Comparison of ENCODE assay signal across 9 cellular contexts in genomic region chr11:73252577-73253191, GRCh38. TPM values are rescaled to one million over a fixed set of nuclear protein-coding genes. Genes with fewer than 3 reads are reported as not detected.
A peak's percentile ranks its signal among the peaks of the same experiment; 100 is the strongest.
DNase-seq lines count a peak whose midpoint lies in the region; ATAC-seq lines count a peak whose summit lies in the region.
"Had no signal": no experiment of that assay in that cellular context is flagged by ENCODE, and none has a peak within 500 bp of the region (broad histone marks: within the 10 kb centered on the region; RNA-seq: fewer than 3 reads in every experiment).

No MANE protein-coding gene starts in this region.

- H3K27me3 ChIP-seq in H7 (ENCODE audit: control insufficient read depth, insufficient read depth, low read length) = no peaks in the 10 kb centered on the region

- H3K36me3 ChIP-seq in H7 (replicated peaks; ENCODE audit: control insufficient read depth, insufficient read depth, low read length) = no peaks in the 10 kb centered on the region

- H3K4me3 ChIP-seq in H7 (ENCODE audit: insufficient read depth, low read depth, low read length) = no peak overlapping the region

- ATAC-seq in HG02798 (IDR thresholded peaks at IDR 0.05; ENCODE audit: poor library complexity, unreplicated experiment) (no peak), GM18520 (IDR thresholded peaks at IDR 0.05; ENCODE audit: unreplicated experiment) (no peak)

- DNase-seq in DMS53 treated with DMSO at 0.1 percent for 48 hours (lab: John Stamatoyannopoulos, UW; ENCODE audit: unreplicated experiment) = peak; percentile 92
- peak; percentile 19 for DNase-seq in H7
- DNase-seq in OCI-M1 (lab: John Stamatoyannopoulos, UW) = peak; percentile 80
- DNase-seq in iPS-NIHi11 (ENCODE audit: low spot score) = peak; percentile 14
- DNase-seq in nucleus accumbens (lab: John Stamatoyannopoulos, UW) = no peak
- DNase-seq: IMR-90, naive B cell had no signal

RNA-seq across cellular contexts. Expression of gene P2RY6, which starts 19.5 kb away (rescaled TPM):
- 0.66 TPM in 1 of 2 replicates, not detected in the other for total RNA-seq in H7 (2014; rRNA removed; shearing (Covaris generic))
- total RNA-seq: IMR-90 had no signal

RNA-seq across cellular contexts. Expression of gene P2RY2, which starts 34.6 kb away (rescaled TPM):
- 0.11 and 0.35 TPM in 2 replicates for total RNA-seq in H7 (2014; rRNA removed; shearing (Covaris generic))
- total RNA-seq: IMR-90 had no signal

RNA-seq across cellular contexts. Expression of gene ARHGEF17, which starts 55.4 kb away (rescaled TPM):
- total RNA-seq in H7 (2014; rRNA removed; shearing (Covaris generic)) = 3.3 and 6.6 TPM in 2 replicates

Comparison
In these comparisons a context has a peak if more than half of its experiments do, and no peak if none do; other contexts are left out.
1. DNase-seq: peak in DMS53 treated with DMSO at 0.1 percent for 48 hours (single experiment), H7 (single experiment), OCI-M1 (single experiment) and iPS-NIHi11 (single experiment); none in nucleus accumbens (0 of 56).